ENCODE assay signal across 19 cellular contexts in the genomic region with DNA sequence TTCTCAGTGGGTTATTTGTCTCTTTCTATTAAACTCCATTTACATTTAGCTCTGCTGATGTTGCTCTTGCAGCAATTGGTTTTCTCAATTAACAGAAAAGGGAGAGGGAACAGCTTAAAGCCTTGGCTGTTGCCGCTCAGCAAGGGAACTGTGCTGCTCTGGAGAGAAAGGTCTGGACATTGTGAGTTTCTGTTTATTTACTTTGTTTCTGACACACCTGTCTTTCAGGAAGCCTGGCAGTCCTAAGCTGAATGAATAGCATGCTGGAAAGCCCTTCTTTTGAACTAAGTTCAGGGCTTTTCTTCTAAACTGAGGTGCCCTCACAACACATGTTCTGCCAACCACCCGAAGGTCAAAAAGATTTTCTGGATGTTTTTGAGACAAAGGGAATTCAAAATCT.
"Had no signal": no experiment of that assay in that cellular context is flagged by ENCODE, and none has a peak within 500 bp of the region (broad histone marks: within the 10 kb centered on the region; RNA-seq: fewer than 3 reads in every experiment).

No MANE protein-coding gene starts in this region.

- H3K4me1 ChIP-seq: foreskin keratinocyte, right atrium auricular region, tibial nerve had no signal

- DNase-seq: activated CD4-positive, alpha-beta T cell treated with anti-CD3 and anti-CD28 coated beads, Interleukin-2, amount 50 U/mL, for 1 hour; activated CD8-positive, alpha-beta memory T cell treated with anti-CD3 and anti-CD28 coated beads for 24 hours; activated gamma-delta T cell treated with Interleukin-2 at 50 U/mL for 16 hours; amygdala; cortex of kidney; effector CD8-positive, alpha-beta T cell; foreskin keratinocyte; glutamatergic neuron; mesendoderm; nucleus accumbens; posterior cingulate gyrus; stimulated activated CD4-positive, alpha-beta T cell treated with anti-CD3 and anti-CD28 coated beads, Interleukin-4, amount 100 ng/mL, for 4 hours; stimulated activated CD8-positive, alpha-beta memory T cell treated with anti-CD3 and anti-CD28 coated beads, Interleukin-4, amount 100 ng/mL, for 48 hours; stimulated activated naive CD4-positive, alpha-beta T cell treated with Interleukin-2 at 50 U/mL for 16 hours; substantia nigra had no signal

- H3K4me3 ChIP-seq: right atrium auricular region, skin epidermis, tibial nerve had no signal

- ATAC-seq: activated CD4-positive, CD25-positive, alpha-beta regulatory T cell treated with anti-CD3 and anti-CD28 coated beads, Interleukin-2, amount 50 U/mL, for 24 hours; foreskin keratinocyte had no signal

- H3K36me3 ChIP-seq: right atrium auricular region, tibial nerve had no signal

- H3K27me3 ChIP-seq: foreskin keratinocyte, right atrium auricular region, tibial nerve had no signal

- H3K27ac ChIP-seq: foreskin keratinocyte, right atrium auricular region, skin epidermis, tibial nerve had no signal

- H3K9me3 ChIP-seq: right atrium auricular region had no signal
